In genomic region chr6:36245572-36246031, GRCh38 we compare ENCODE assay signal across 11 cellular contexts. TPM values are rescaled to one million over a fixed set of nuclear protein-coding genes. Genes with fewer than 3 reads are reported as not detected.
DNase-seq lines count a peak whose midpoint lies in the region; ATAC-seq, FAIRE-seq and TF ChIP-seq lines count a peak whose summit lies in the region.
"Had no signal": no experiment of that assay in that cellular context is flagged by ENCODE, and none has a peak within 500 bp of the region (broad histone marks: within the 10 kb centered on the region; RNA-seq: fewer than 3 reads in every experiment).

No MANE protein-coding gene starts in this region.

- POLR2A ChIA-PET in HepG2 (lab: Yijun Ruan, JAX): interaction anchor here (0.7 to 1.5 kb wide), 3 partner anchors 10 to 218 kb away, joined by 3 to 4 read pairs (median 3); partner anchors contain the start of gene MAPK14

- WGBS in HepG2 (ENCODE audit: low lambda C conversion rate): 30% methylated on average over 8 of the region's 8 CpGs
- WGBS in thyroid gland, 2 donors: 70 to 74% methylated on average over 8 of the region's 8 CpGs
- WGBS in aorta, 2 donors: 91 to 92% methylated on average over 8 of the region's 8 CpGs
- 65 to 75% (median 66%) methylated on average over 8 of the region's 8 CpGs for WGBS in ovary, 3 donors

- CTCF ChIA-PET in HepG2 (lab: Yijun Ruan, JAX; ENCODE audit: low intra/inter-chr PET ratio, low total read pairs): no interaction called here

- TF ChIP-seq RAD21 in HepG2 (CRISPR knock-in tag; IDR thresholded peaks at IDR 0.05): no peak

- peak; percentile 87 for ATAC-seq in GM23338
- peak; percentile 66 for ATAC-seq in HepG2
- ATAC-seq in aorta (ENCODE audit: low FRiP score): no peak

- no peaks in the 10 kb centered on the region for H4K20me1 ChIP-seq in GM23338 (replicated peaks; ENCODE audit: insufficient read depth)
- no peaks in the 10 kb centered on the region for H4K20me1 ChIP-seq in HepG2 (ENCODE audit: insufficient read depth, low read length)

- peaks cover 88% of the 10 kb centered on the region for H3K4me1 Mint-ChIP-seq in CD14-positive monocyte
- peaks cover 45% of the 10 kb centered on the region for H3K4me1 Mint-ChIP-seq in GM23338
- peaks cover 13% of the 10 kb centered on the region for H3K4me1 Mint-ChIP-seq in activated T-helper 2 cell treated with anti-CD3 and anti-CD28 coated beads, Interferon-gamma antibody, Interleukin-2, Interleukin-4, amounts not matched to agents 10 μg/mL and 5 μg/mL and 100 μg/mL, durations not matched to agents 14 hours and 24 hours and 36 hours (ENCODE audit: low read depth)

- peak overlapping the region; percentile 69 to 95 (median 92) for H3K27ac Mint-ChIP-seq in CD14-positive monocyte
- peak overlapping the region; percentile 64; the same call in 1 of the 2 replicates for H3K27ac Mint-ChIP-seq in GM23338
- no peak overlapping the region for H3K27ac Mint-ChIP-seq in activated T-helper 2 cell treated with anti-CD3 and anti-CD28 coated beads, Interferon-gamma antibody, Interleukin-2, Interleukin-4, amounts not matched to agents 10 μg/mL and 5 μg/mL and 100 μg/mL, durations not matched to agents 14 hours and 24 hours and 36 hours

- H3K4me1 ChIP-seq in GM23338 (ENCODE audit: insufficient read depth) (peaks cover 22% of the 10 kb centered on the region), HepG2 (ENCODE audit: insufficient read depth, low read length) (peaks cover 61% of the 10 kb centered on the region), thyroid gland (peaks cover 0 to 7% of the 10 kb centered on the region in 2 donors), aorta (ENCODE audit: control insufficient read depth in 1 of 2, insufficient read depth in 2 of 2, low read length in 2 of 2) (peaks cover 0 to 1% of the 10 kb centered on the region in 2 donors), ovary (ENCODE audit: insufficient read depth) (peaks cover 5% of the 10 kb centered on the region)

- TF ChIP-seq POLR2A in HepG2 (IDR thresholded peaks at IDR 0.05; ENCODE audit: insufficient read depth in 1 of 2, low read depth in 2 of 2, low read length in 2 of 2) (no peak), thyroid gland (IDR thresholded peaks at IDR 0.05) (no peak), ovary (IDR thresholded peaks at IDR 0.05) (no peak)

- H3K9ac ChIP-seq in HepG2 (ENCODE audit: insufficient read depth, low read depth, low read length): no peak overlapping the region

- 0 out of 2 replicates have a peak, but pooled peaks cover 6% of the 10 kb centered on the region for H3K9me2 ChIP-seq in GM23338 (ENCODE audit: insufficient read depth)

- no peaks in the 10 kb centered on the region for H3K9me3 ChIP-seq in HepG2 (ENCODE audit: low read length)
- no peaks in the 10 kb centered on the region for H3K9me3 ChIP-seq in thyroid gland
- H3K9me3 ChIP-seq in aorta (ENCODE audit: control insufficient read depth, low read length): no peaks in the 10 kb centered on the region
- H3K9me3 ChIP-seq in ovary: no peaks in the 10 kb centered on the region
- H3K9me3 ChIP-seq: esophagus squamous epithelium had no signal

- FAIRE-seq in HepG2 (lab: Jason Lieb, UNC): no peak

- no peaks in the 10 kb centered on the region for H3K36me3 ChIP-seq in GM23338 (ENCODE audit: insufficient read depth)
- no peaks in the 10 kb centered on the region for H3K36me3 ChIP-seq in HepG2 (replicated peaks in 1 of 2; ENCODE audit: control insufficient read depth in 1 of 2, insufficient read depth in 2 of 2, low read length in 2 of 2)
- H3K36me3 ChIP-seq in thyroid gland: no peaks in the 10 kb centered on the region
- no peaks in the 10 kb centered on the region for H3K36me3 ChIP-seq in aorta (ENCODE audit: control insufficient read depth in 1 of 2, insufficient read depth in 2 of 2, low read length in 1 of 2)
- no peaks in the 10 kb centered on the region for H3K36me3 ChIP-seq in ovary
- H3K36me3 ChIP-seq: esophagus squamous epithelium had no signal

- H3K27me3 ChIP-seq in GM23338 (ENCODE audit: insufficient read depth) (no peaks in the 10 kb centered on the region), HepG2 (ENCODE audit: control insufficient read depth in 1 of 2, insufficient read depth in 2 of 2, low read length in 2 of 2) (no peaks in the 10 kb centered on the region), thyroid gland (no peaks in the 10 kb centered on the region), aorta (ENCODE audit: control insufficient read depth in 1 of 2, insufficient read depth in 2 of 2, low read length in 1 of 2) (no peaks in the 10 kb centered on the region), ovary (no peaks in the 10 kb centered on the region)
- H3K27me3 ChIP-seq: esophagus squamous epithelium had no signal

- H3K4me2 ChIP-seq in GM23338 (peak overlapping the region; percentile 33), HepG2 (ENCODE audit: low read depth, low read length) (peak overlapping the region; percentile 58)

- H3K4me3 ChIP-seq in GM23338 (no peak overlapping the region), HepG2 (replicated peaks in 1 of 3; ENCODE audit: insufficient read depth in 1 of 3, low read depth in 2 of 3, low read length in 3 of 3) (peak overlapping the region in 1 of 3 experiments; percentile 23; a peak in 1 of 6 replicates), thyroid gland (replicated peaks in 1 of 3) (no peak overlapping the region), aorta (ENCODE audit: low read length in 2 of 2) (no peak overlapping the region), ovary (no peak overlapping the region)
- H3K4me3 ChIP-seq: esophagus squamous epithelium had no signal

- H3K27me3 Mint-ChIP-seq in CD14-positive monocyte (ENCODE audit: low read depth in 3 of 3) (peaks cover 0 to 10% (median 7%) of the 10 kb centered on the region in 3 donors), GM23338 (ENCODE audit: insufficient read depth, low read depth, poor library complexity) (peaks cover 3% of the 10 kb centered on the region)
- H3K27me3 Mint-ChIP-seq in activated T-helper 2 cell treated with anti-CD3 and anti-CD28 coated beads, Interferon-gamma antibody, Interleukin-2, Interleukin-4, amounts not matched to agents 10 μg/mL and 5 μg/mL and 100 μg/mL, durations not matched to agents 14 hours and 24 hours and 36 hours (ENCODE audit: low read depth): peaks cover 28% of the 10 kb centered on the region

- H3K9me3 Mint-ChIP-seq in CD14-positive monocyte: peaks cover 0 to 4% (median 0%) of the 10 kb centered on the region in 7 donors
- H3K9me3 Mint-ChIP-seq in GM23338: no peaks in the 10 kb centered on the region
- H3K9me3 Mint-ChIP-seq in activated T-helper 2 cell treated with anti-CD3 and anti-CD28 coated beads, Interferon-gamma antibody, Interleukin-2, Interleukin-4, amounts not matched to agents 10 μg/mL and 5 μg/mL and 100 μg/mL, durations not matched to agents 14 hours and 24 hours and 36 hours: no peaks in the 10 kb centered on the region

- peaks cover 0 to 4% of the 10 kb centered on the region in 2 donors for H3K36me3 Mint-ChIP-seq in CD14-positive monocyte
- H3K36me3 Mint-ChIP-seq in GM23338 (ENCODE audit: low read depth): no peaks in the 10 kb centered on the region
- no peaks in the 10 kb centered on the region for H3K36me3 Mint-ChIP-seq in activated T-helper 2 cell treated with anti-CD3 and anti-CD28 coated beads, Interferon-gamma antibody, Interleukin-2, Interleukin-4, amounts not matched to agents 10 μg/mL and 5 μg/mL and 100 μg/mL, durations not matched to agents 14 hours and 24 hours and 36 hours (ENCODE audit: low read depth)

- in situ Hi-C loops in HepG2 (cut with HindIII; ENCODE audit: extremely low pct_ligation_motif_present, low pct_unique_long_range_greater_than_20kb): no loop called here

- DNase-seq in CD14-positive monocyte (ENCODE audit: low spot score): no peak
- DNase-seq in GM23338 (ENCODE audit: low spot score): peak; percentile 77
- peak; percentile 34 to 40 for DNase-seq in activated T-cell treated with anti-CD3 and anti-CD28 coated beads, Interleukin-2, amount 50 U/mL, for 48 hours
- no peak for DNase-seq in HepG2 (ENCODE audit: low spot score)
- no peak for DNase-seq in thyroid gland
- DNase-seq in aorta: no peak
- DNase-seq in activated T-helper 2 cell treated with anti-CD3 and anti-CD28 coated beads, Interferon-gamma antibody, Interleukin-2, Interleukin-4, amounts not matched to agents 10 μg/mL and 5 μg/mL and 100 μg/mL, durations not matched to agents 14 hours and 24 hours and 36 hours (ENCODE audit: low spot score): no peak
- no peak for DNase-seq in ovary
- DNase-seq: amygdala, esophagus squamous epithelium had no signal

- TF ChIP-seq EP300 in HepG2 (IDR thresholded peaks at IDR 0.05; ENCODE audit: low read depth in 2 of 2, low read length in 2 of 2): no peak
- TF ChIP-seq EP300 in HepG2 (CRISPR knock-in tag; IDR thresholded peaks at IDR 0.05; ENCODE audit: borderline replicate concordance): peak; percentile 20; the same call in 1 of the 2 replicates
- no peak for TF ChIP-seq EP300 in ovary (IDR thresholded peaks at IDR 0.05)

- no TSS peak for BruUV-seq in HepG2 (replicated peaks; lab: Mats Ljungman, UMichigan)

- H3K79me2 ChIP-seq in GM23338 (replicated peaks; ENCODE audit: insufficient read depth) (no peaks in the 10 kb centered on the region), HepG2 (ENCODE audit: insufficient read depth, low read length) (no peaks in the 10 kb centered on the region)

- peak overlapping the region; percentile 34 for H2AFZ ChIP-seq in GM23338
- no peak overlapping the region for H2AFZ ChIP-seq in HepG2 (ENCODE audit: low read length)

- 0 out of 2 replicates have a peak, but pooled peaks cover 3% of the 10 kb centered on the region for H3F3A ChIP-seq in GM23338 (replicated peaks; ENCODE audit: low read depth)

- H3K27ac ChIP-seq in GM23338 (ENCODE audit: low read depth): peak overlapping the region; percentile 83
- H3K27ac ChIP-seq in HepG2 (ENCODE audit: extremely low read length, insufficient read depth, low read length): no peak overlapping the region
- no peak overlapping the region for H3K27ac ChIP-seq in thyroid gland
- H3K27ac ChIP-seq in aorta (ENCODE audit: low read depth in 1 of 2, low read length in 2 of 2): no peak overlapping the region
- H3K27ac ChIP-seq in ovary: no peak overlapping the region

- TF ChIP-seq CTCF in CD14-positive monocyte (IDR thresholded peaks at IDR 0.05) (peak; percentile 16), GM23338 (conservative IDR thresholded peaks at IDR 0.05; ENCODE audit: low read depth in 2 of 2) (peak; percentile 69 to 76), HepG2 (CRISPR knock-in tag; IDR thresholded peaks at IDR 0.05) (peak; percentile 66), thyroid gland (IDR thresholded peaks at IDR 0.05) (no peak), ovary (IDR thresholded peaks at IDR 0.05) (no peak)

- no peak overlapping the region for H3K4me3 Mint-ChIP-seq in CD14-positive monocyte
- H3K4me3 Mint-ChIP-seq in GM23338: peak overlapping the region; percentile 15; the same call in 1 of the 3 replicates
- H3K4me3 Mint-ChIP-seq in activated T-helper 2 cell treated with anti-CD3 and anti-CD28 coated beads, Interferon-gamma antibody, Interleukin-2, Interleukin-4, amounts not matched to agents 10 μg/mL and 5 μg/mL and 100 μg/mL, durations not matched to agents 14 hours and 24 hours and 36 hours (ENCODE audit: low read depth): no peak overlapping the region

- intact Hi-C loops in CD14-positive monocyte (cut with micrococcal nuclease): loop anchor here (5.0 kb wide), 2 partner anchors 47 to 123 kb away; no protein-coding TSS in a partner anchor
- intact Hi-C loops in HepG2 (cut with micrococcal nuclease; ENCODE audit: unreplicated experiment): no loop called here
- intact Hi-C loops in thyroid gland (cut with DNase I): no loop called here
- intact Hi-C loops in aorta (cut with DNase I): no loop called here
- intact Hi-C loops in activated T-helper 2 cell treated with anti-CD3 and anti-CD28 coated beads, Interferon-gamma antibody, Interleukin-2, Interleukin-4, amounts not matched to agents 10 μg/mL and 5 μg/mL and 100 μg/mL, durations not matched to agents 14 hours and 24 hours and 36 hours (cut with micrococcal nuclease): no loop called here
- intact Hi-C loops in ovary (cut with DNase I): no loop called here

RNA-seq across cellular contexts. Expression of gene PNPLA1, which starts 24.3 kb away (rescaled TPM):
- polyA plus RNA-seq in CD14-positive monocyte (1 to 10 TPM; 3.5 to 3.9 TPM), GM23338 (2016; fragmentation: Nextera tagmentation; extraction: Ambion mirVana) (not detected in 2 replicates), HepG2 (2011; rRNA removed) (not detected in 2 replicates), aorta (under 1 TPM in 1 of 2 donors, not detected in 1; 0.15 TPM), ovary (under 1 TPM; 0.04 to 0.07 TPM)
- total RNA-seq in GM23338 (2014; rRNA removed; shearing (Covaris generic)): not detected in 2 replicates
- total RNA-seq in HepG2 (2016; rRNA removed; fragmentation: Illumina TruSeq; extraction: Trizol) (not detected in 2 replicates), thyroid gland (under 1 TPM in 1 of 4 donors, not detected in 3; 0.11 TPM), aorta (under 1 TPM in 1 of 2 donors, not detected in 1; 0.23 TPM), ovary (under 1 TPM in 2 of 7 donors, not detected in 5; 0.18 to 0.20 TPM)
- not detected in 2 replicates for total RNA-seq in HepG2 (2016; cell fraction: cytosol; rRNA removed; fragmentation: Illumina TruSeq; extraction: Trizol; ENCODE audit: low read depth)
- total RNA-seq in HepG2 (2016; cell fraction: insoluble cytoplasmic fraction; rRNA removed; fragmentation: Illumina TruSeq; extraction: Trizol): not detected in 2 replicates
- total RNA-seq in HepG2 (2016; cell fraction: membrane; rRNA removed; fragmentation: Illumina TruSeq; extraction: Trizol): not detected in 2 replicates
- not detected in 2 replicates for total RNA-seq in HepG2 (2016; cell fraction: nucleus; rRNA removed; fragmentation: Illumina TruSeq; extraction: Trizol)
- 0.04 TPM in 1 of 2 replicates, not detected in the other for polyA plus RNA-seq in HepG2 (2011; cell fraction: cytosol; rRNA removed)
- polyA plus RNA-seq in HepG2 (2011; cell fraction: nucleus; rRNA removed): not detected in 2 replicates
- polyA plus RNA-seq in HepG2 (2012): 0.05 TPM in 1 of 2 replicates, not detected in the other
- polyA plus RNA-seq in HepG2 (2016; cell fraction: cytosol; fragmentation: Illumina TruSeq; extraction: Trizol; ENCODE audit: low read depth): not detected in 2 replicates
- polyA plus RNA-seq in HepG2 (2016; cell fraction: insoluble cytoplasmic fraction; fragmentation: Illumina TruSeq; extraction: Trizol; ENCODE audit: low read depth): not detected in 2 replicates
- polyA plus RNA-seq in HepG2 (2016; cell fraction: membrane; fragmentation: Illumina TruSeq; extraction: Trizol; ENCODE audit: low read depth): not detected in 2 replicates
- not detected in 2 replicates for polyA plus RNA-seq in HepG2 (2016; cell fraction: nucleus; fragmentation: Illumina TruSeq; extraction: Trizol; ENCODE audit: insufficient read depth, low read depth)
- polyA minus RNA-seq in HepG2 (2011; rRNA and poly(A)+ RNA removed; ENCODE audit: low replicate concordance): 2.7 TPM in 1 of 2 replicates, not detected in the other
- not detected in 2 replicates for polyA minus RNA-seq in HepG2 (2011; cell fraction: cytosol; rRNA and poly(A)+ RNA removed)
- polyA minus RNA-seq in HepG2 (2011; cell fraction: nucleus; rRNA and poly(A)+ RNA removed): not detected in 2 replicates
- total RNA-seq in activated T-helper 2 cell treated with anti-CD3 and anti-CD28 coated beads, Interferon-gamma antibody, Interleukin-2, Interleukin-4, amounts not matched to agents 10 μg/mL and 5 μg/mL and 100 μg/mL, durations not matched to agents 14 hours and 24 hours and 36 hours: not detected in 2 replicates
- total RNA-seq: lung microvascular endothelial cell had no signal

RNA-seq across cellular contexts. Expression of gene BRPF3, which starts 49.1 kb away (rescaled TPM):
- polyA plus RNA-seq in CD14-positive monocyte (1 to 10 TPM; 1.1 to 1.3 TPM), GM23338 (2016; fragmentation: Nextera tagmentation; extraction: Ambion mirVana) (11.3 and 11.8 TPM in 2 replicates), HepG2 (2011; rRNA removed) (22.9 and 25.2 TPM in 2 replicates), aorta (10 to 100 TPM in 1 of 2 donors, 1 to 10 TPM in 1; 8.4 to 11.3 TPM), ovary (10 to 100 TPM; 18.2 to 30.3 TPM)
- 33.2 and 47.5 TPM in 2 replicates for total RNA-seq in GM23338 (2014; rRNA removed; shearing (Covaris generic))
- total RNA-seq in HepG2 (2016; rRNA removed; fragmentation: Illumina TruSeq; extraction: Trizol) (12.3 and 14.7 TPM in 2 replicates), thyroid gland (10 to 100 TPM; 21.5 to 55.1 (median 35.3) TPM), aorta (10 to 100 TPM; 26.4 to 32.9 TPM), ovary (10 to 100 TPM; 15.7 to 34.5 (median 31.0) TPM)
- total RNA-seq in HepG2 (2016; cell fraction: cytosol; rRNA removed; fragmentation: Illumina TruSeq; extraction: Trizol; ENCODE audit: low read depth): 2.7 and 4.1 TPM in 2 replicates
- total RNA-seq in HepG2 (2016; cell fraction: insoluble cytoplasmic fraction; rRNA removed; fragmentation: Illumina TruSeq; extraction: Trizol): 13.1 and 13.7 TPM in 2 replicates
- 13.7 and 14.6 TPM in 2 replicates for total RNA-seq in HepG2 (2016; cell fraction: membrane; rRNA removed; fragmentation: Illumina TruSeq; extraction: Trizol)
- 20.5 and 24.2 TPM in 2 replicates for total RNA-seq in HepG2 (2016; cell fraction: nucleus; rRNA removed; fragmentation: Illumina TruSeq; extraction: Trizol)
- 17.0 and 19.9 TPM in 2 replicates for polyA plus RNA-seq in HepG2 (2011; cell fraction: cytosol; rRNA removed)
- 34.9 and 37.6 TPM in 2 replicates for polyA plus RNA-seq in HepG2 (2011; cell fraction: nucleus; rRNA removed)
- polyA plus RNA-seq in HepG2 (2012): 27.0 and 27.6 TPM in 2 replicates
- polyA plus RNA-seq in HepG2 (2016; cell fraction: cytosol; fragmentation: Illumina TruSeq; extraction: Trizol; ENCODE audit: low read depth): 3.5 and 4.2 TPM in 2 replicates
- polyA plus RNA-seq in HepG2 (2016; cell fraction: insoluble cytoplasmic fraction; fragmentation: Illumina TruSeq; extraction: Trizol; ENCODE audit: low read depth): 29.3 and 35.1 TPM in 2 replicates
- polyA plus RNA-seq in HepG2 (2016; cell fraction: membrane; fragmentation: Illumina TruSeq; extraction: Trizol; ENCODE audit: low read depth): 18.5 and 19.9 TPM in 2 replicates
- 41.3 and 46.6 TPM in 2 replicates for polyA plus RNA-seq in HepG2 (2016; cell fraction: nucleus; fragmentation: Illumina TruSeq; extraction: Trizol; ENCODE audit: insufficient read depth, low read depth)
- 16.1 and 49.4 TPM in 2 replicates for polyA minus RNA-seq in HepG2 (2011; rRNA and poly(A)+ RNA removed; ENCODE audit: low replicate concordance)
- 10.9 and 14.6 TPM in 2 replicates for polyA minus RNA-seq in HepG2 (2011; cell fraction: cytosol; rRNA and poly(A)+ RNA removed)
- polyA minus RNA-seq in HepG2 (2011; cell fraction: nucleus; rRNA and poly(A)+ RNA removed): 61.0 and 69.4 TPM in 2 replicates
- total RNA-seq in activated T-helper 2 cell treated with anti-CD3 and anti-CD28 coated beads, Interferon-gamma antibody, Interleukin-2, Interleukin-4, amounts not matched to agents 10 μg/mL and 5 μg/mL and 100 μg/mL, durations not matched to agents 14 hours and 24 hours and 36 hours: 20.2 and 24.1 TPM in 2 replicates

Comparison
In these comparisons a context has a peak if more than half of its experiments do, and no peak if none do; other contexts are left out.
1. DNase-seq: peak in GM23338 (single experiment) and activated T-cell treated with anti-CD3 and anti-CD28 coated beads, Interleukin-2, amount 50 U/mL, for 48 hours (2 of 2); none in CD14-positive monocyte (single experiment), HepG2 (single experiment), thyroid gland (0 of 2), aorta (0 of 2), activated T-helper 2 cell treated with anti-CD3 and anti-CD28 coated beads, Interferon-gamma antibody, Interleukin-2, Interleukin-4, amounts not matched to agents 10 μg/mL and 5 μg/mL and 100 μg/mL, durations not matched to agents 14 hours and 24 hours and 36 hours (single experiment) and ovary (0 of 5).
2. CTCF ChIP-seq: peak in CD14-positive monocyte (single experiment), GM23338 (2 of 2) and HepG2 (single experiment); none in thyroid gland (0 of 6) and ovary (0 of 3).
3. intact Hi-C loops: an anchor here in CD14-positive monocyte (5.0 kb wide); none called in HepG2, thyroid gland, aorta, activated T-helper 2 cell treated with anti-CD3 and anti-CD28 coated beads, Interferon-gamma antibody, Interleukin-2, Interleukin-4, amounts not matched to agents 10 μg/mL and 5 μg/mL and 100 μg/mL, durations not matched to agents 14 hours and 24 hours and 36 hours and ovary.